18 cellular contexts compared by ENCODE assay signal in the genomic region with DNA sequence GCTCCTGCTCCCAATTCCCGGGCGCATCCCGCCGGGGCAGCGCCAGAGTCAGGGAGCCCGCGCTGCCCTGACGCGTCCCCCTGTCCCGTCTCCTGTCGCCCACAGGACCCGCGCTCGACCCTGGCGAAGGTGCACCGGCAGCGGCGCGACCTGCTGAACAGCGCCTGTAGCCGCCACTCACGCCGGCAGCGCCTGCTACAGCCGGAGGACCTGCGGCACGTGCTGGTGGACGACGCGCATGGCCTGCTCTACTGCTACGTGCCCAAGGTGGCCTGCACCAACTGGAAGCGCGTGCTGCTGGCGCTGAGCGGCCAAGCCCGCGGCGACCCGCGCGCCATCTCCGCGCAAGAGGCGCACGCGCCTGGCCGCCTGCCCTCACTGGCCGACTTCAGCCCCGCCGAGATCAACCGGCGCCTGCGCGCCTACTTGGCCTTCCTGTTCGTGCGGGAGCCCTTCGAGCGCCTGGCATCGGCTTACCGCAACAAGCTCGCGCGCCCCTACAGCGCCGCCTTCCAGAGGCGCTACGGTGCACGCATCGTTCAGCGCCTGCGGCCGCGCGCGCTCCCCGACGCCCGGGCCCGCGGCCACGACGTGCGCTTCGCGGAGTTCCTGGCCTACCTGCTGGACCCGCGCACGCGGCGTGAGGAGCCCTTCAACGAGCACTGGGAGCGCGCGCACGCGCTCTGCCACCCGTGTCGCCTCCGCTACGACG. TPM values are rescaled to one million over a fixed set of nuclear protein-coding genes. Genes with fewer than 3 reads are reported as not detected.
DNase-seq lines count a peak whose midpoint lies in the region; ATAC-seq and TF ChIP-seq lines count a peak whose summit lies in the region.
"Had no signal": no experiment of that assay in that cellular context is flagged by ENCODE, and none has a peak within 500 bp of the region (broad histone marks: within the 10 kb centered on the region; RNA-seq: fewer than 3 reads in every experiment).

No MANE protein-coding gene starts in this region.

- H3K4me1 ChIP-seq in transverse colon: no peaks in the 10 kb centered on the region
- H3K4me1 ChIP-seq: Caco-2 had no signal

- H3K27ac ChIP-seq in transverse colon: no peak overlapping the region

- no peaks in the 10 kb centered on the region for H3K36me3 Mint-ChIP-seq in activated T-cell treated with anti-CD3 and anti-CD28 coated beads, Interleukin-2, amount 50 U/mL, for 24 hours (ENCODE audit: low read depth)
- H3K36me3 Mint-ChIP-seq in activated T-cell treated with anti-CD3 and anti-CD28 coated beads, Interleukin-2, amount 50 U/mL, for 4 hours (ENCODE audit: insufficient read depth): no peaks in the 10 kb centered on the region
- H3K36me3 Mint-ChIP-seq in natural killer cell: no peaks in the 10 kb centered on the region
- H3K36me3 Mint-ChIP-seq: IgD-negative memory B cell had no signal

- H3K9me3 ChIP-seq in transverse colon: no peaks in the 10 kb centered on the region
- H3K9me3 ChIP-seq: Caco-2 had no signal

- H3K36me3 ChIP-seq in transverse colon: no peaks in the 10 kb centered on the region

- WGBS in transverse colon (ENCODE audit: low coverage in 1 of 2), 2 donors: 88% methylated on average over 89 of the region's 101 CpGs; no CpG with 5 or more reads in 1 of the 2 donors

- DNase-seq in activated T-cell treated with anti-CD3 and anti-CD28 coated beads, Interleukin-2, amount 50 U/mL, for 24 hours: peak; percentile 21
- DNase-seq in activated T-cell treated with anti-CD3 and anti-CD28 coated beads, Interleukin-2, amount 50 U/mL, for 4 hours: no peak
- DNase-seq in ecto neural progenitor cell (ENCODE audit: low spot score) (peak; percentile 39), natural killer cell (peak; percentile 6), transverse colon (peak; percentile 1), ACHN (no peak), SW 1271 (lab: John Stamatoyannopoulos, UW) (no peak)
- DNase-seq: activated CD4-positive, CD25-positive, alpha-beta regulatory T cell treated with anti-CD3 and anti-CD28 coated beads, Interleukin-2, amount 50 U/mL, for 72 hours; effector CD4-positive, alpha-beta T cell; NCI-H1105 had no signal

- ATAC-seq in activated T-cell treated with anti-CD3 and anti-CD28 coated beads, Interleukin-2, amount 50 U/mL, for 4 hours: no peak
- no peak for ATAC-seq in natural killer cell
- no peak for ATAC-seq in GM19452 (IDR thresholded peaks at IDR 0.05; ENCODE audit: unreplicated experiment)

- H3K27me3 ChIP-seq in transverse colon: peaks cover 18% of the 10 kb centered on the region

- intact Hi-C loops in natural killer cell (cut with micrococcal nuclease) (no loop called here), transverse colon (cut with DNase I; ENCODE audit: low total_unique reads) (no loop called here)

- no peak overlapping the region for H3K27ac Mint-ChIP-seq in activated T-cell treated with anti-CD3 and anti-CD28 coated beads, Interleukin-2, amount 50 U/mL, for 24 hours
- no peak overlapping the region for H3K27ac Mint-ChIP-seq in natural killer cell
- H3K27ac Mint-ChIP-seq: IgD-negative memory B cell had no signal

- H3K4me3 ChIP-seq in transverse colon: no peak overlapping the region
- H3K4me3 ChIP-seq: smooth muscle cell had no signal

- peaks cover 2% of the 10 kb centered on the region for H3K4me1 Mint-ChIP-seq in activated T-cell treated with anti-CD3 and anti-CD28 coated beads, Interleukin-2, amount 50 U/mL, for 24 hours (ENCODE audit: low read depth)
- H3K4me1 Mint-ChIP-seq in activated T-cell treated with anti-CD3 and anti-CD28 coated beads, Interleukin-2, amount 50 U/mL, for 4 hours (ENCODE audit: low read depth): no peaks in the 10 kb centered on the region
- peaks cover 9 to 21% of the 10 kb centered on the region in 2 donors for H3K4me1 Mint-ChIP-seq in natural killer cell
- H3K4me1 Mint-ChIP-seq: IgD-negative memory B cell had no signal

- in situ Hi-C loops in transverse colon (cut with MboI; ENCODE audit: low pct_ligation_motif_present in 1 of 4, low pct_unique_long_range_greater_than_20kb in 1 of 4, low sequenced_read_pairs in 3 of 4): no loop called here
- in situ Hi-C loops in ACHN (cut with HindIII; ENCODE audit: low pct_ligation_motif_present, low pct_unique_long_range_greater_than_20kb, low sequenced_read_pairs): no loop called here

- no peak for TF ChIP-seq CTCF in natural killer cell (IDR thresholded peaks at IDR 0.05)
- no peak for TF ChIP-seq CTCF in transverse colon (IDR thresholded peaks at IDR 0.05)

- no peaks in the 10 kb centered on the region for H3K9me3 Mint-ChIP-seq in activated T-cell treated with anti-CD3 and anti-CD28 coated beads, Interleukin-2, amount 50 U/mL, for 24 hours
- H3K9me3 Mint-ChIP-seq in activated T-cell treated with anti-CD3 and anti-CD28 coated beads, Interleukin-2, amount 50 U/mL, for 4 hours: no peaks in the 10 kb centered on the region
- H3K9me3 Mint-ChIP-seq in natural killer cell: no peaks in the 10 kb centered on the region
- H3K9me3 Mint-ChIP-seq: IgD-negative memory B cell had no signal

- no peak for TF ChIP-seq EP300 in transverse colon (IDR thresholded peaks at IDR 0.05; ENCODE audit: low read depth)

- no peak overlapping the region for H3K4me3 Mint-ChIP-seq in activated T-cell treated with anti-CD3 and anti-CD28 coated beads, Interleukin-2, amount 50 U/mL, for 24 hours
- no peak overlapping the region for H3K4me3 Mint-ChIP-seq in activated T-cell treated with anti-CD3 and anti-CD28 coated beads, Interleukin-2, amount 50 U/mL, for 4 hours
- H3K4me3 Mint-ChIP-seq in natural killer cell: no peak overlapping the region
- H3K4me3 Mint-ChIP-seq: IgD-negative memory B cell had no signal

- TF ChIP-seq POLR2A in transverse colon (IDR thresholded peaks at IDR 0.05): no peak

- peaks cover 15% of the 10 kb centered on the region for H3K27me3 Mint-ChIP-seq in activated T-cell treated with anti-CD3 and anti-CD28 coated beads, Interleukin-2, amount 50 U/mL, for 24 hours
- peaks cover 4% of the 10 kb centered on the region for H3K27me3 Mint-ChIP-seq in activated T-cell treated with anti-CD3 and anti-CD28 coated beads, Interleukin-2, amount 50 U/mL, for 4 hours (ENCODE audit: low read depth)
- H3K27me3 Mint-ChIP-seq in natural killer cell (ENCODE audit: low read depth in 2 of 2): peaks cover under 1 to 7% of the 10 kb centered on the region in 2 donors

RNA-seq across cellular contexts. Expression of gene C3orf22, which starts 16.9 kb away (rescaled TPM):
- not detected for total RNA-seq in activated T-cell treated with anti-CD3 and anti-CD28 coated beads, Interleukin-2, amount 50 U/mL, for 4 hours
- total RNA-seq in natural killer cell: not detected
- not detected for total RNA-seq in transverse colon
- total RNA-seq: A673, Caco-2, frontal cortex, kidney epithelial cell, myocyte, smooth muscle cell had no signal

RNA-seq across cellular contexts. Expression of gene CHST13, which starts 17.8 kb away (rescaled TPM):
- total RNA-seq in activated T-cell treated with anti-CD3 and anti-CD28 coated beads, Interleukin-2, amount 50 U/mL, for 4 hours: not detected
- total RNA-seq in natural killer cell (under 1 TPM in 2 of 3 donors, not detected in 1; 0.19 to 0.20 TPM), transverse colon (1 to 10 TPM in 3 of 4 donors, not detected in 1; 2.0 to 6.4 (median 4.9) TPM)
- total RNA-seq: A673, kidney epithelial cell, myocyte, smooth muscle cell had no signal

RNA-seq across cellular contexts. Expression of gene UROC1, which starts 24.2 kb away (rescaled TPM):
- total RNA-seq in activated T-cell treated with anti-CD3 and anti-CD28 coated beads, Interleukin-2, amount 50 U/mL, for 4 hours: not detected
- not detected for total RNA-seq in natural killer cell
- total RNA-seq in transverse colon: not detected
- total RNA-seq: A673, Caco-2, frontal cortex, kidney epithelial cell, myocyte, smooth muscle cell had no signal

Comparison
In these comparisons a context has a peak if more than half of its experiments do, and no peak if none do; other contexts are left out.
1. DNase-seq: peak in activated T-cell treated with anti-CD3 and anti-CD28 coated beads, Interleukin-2, amount 50 U/mL, for 24 hours (single experiment), ecto neural progenitor cell (single experiment), natural killer cell (single experiment) and transverse colon (single experiment); none in activated T-cell treated with anti-CD3 and anti-CD28 coated beads, Interleukin-2, amount 50 U/mL, for 4 hours (single experiment), ACHN (single experiment) and SW 1271 (0 of 2).